16 cellular contexts compared by ENCODE assay signal in genomic region chr4:183355405-183355804, GRCh38. TPM values are rescaled to one million over a fixed set of nuclear protein-coding genes. Genes with fewer than 3 reads are reported as not detected.
DNase-seq lines count a peak whose midpoint lies in the region; ATAC-seq and TF ChIP-seq lines count a peak whose summit lies in the region.
"Had no signal": no experiment of that assay in that cellular context is flagged by ENCODE, and none has a peak within 500 bp of the region (broad histone marks: within the 10 kb centered on the region; RNA-seq: fewer than 3 reads in every experiment).

No MANE protein-coding gene starts in this region.

- H3K9me3 ChIP-seq in HEK293 (ENCODE audit: control insufficient read depth, insufficient read depth, low read depth, low read length): no peaks in the 10 kb centered on the region
- H3K9me3 ChIP-seq: neutrophil, upper lobe of right lung had no signal

- ATAC-seq in HG02763 (IDR thresholded peaks at IDR 0.05; ENCODE audit: unreplicated experiment): no peak
- ATAC-seq in GM21619 (IDR thresholded peaks at IDR 0.05; ENCODE audit: unreplicated experiment): no peak
- no peak for ATAC-seq in HG03520 (IDR thresholded peaks at IDR 0.05; ENCODE audit: unreplicated experiment)
- ATAC-seq: HepG2, left lobe of liver, upper lobe of right lung had no signal

- in situ Hi-C loops in astrocyte of the cerebellum (cut with HindIII; ENCODE audit: low sequenced_read_pairs): loop anchor here (5.0 kb wide), 1 partner anchor 33 kb away; the partner anchor contains the start of genes CLDN22 and CLDN24

- peak; percentile 93 for DNase-seq in A172 (ENCODE audit: low spot score)
- peak; percentile 69 for DNase-seq in astrocyte of the cerebellum (ENCODE audit: low read depth)
- peak; percentile 58 for DNase-seq in hepatic stellate cell (ENCODE audit: low spot score)
- DNase-seq in medulla oblongata (ENCODE audit: extremely low spot score): no peak
- DNase-seq: DND-41, dorsolateral prefrontal cortex, GOT3, NCI-H1436 treated with DMSO at 0.1 percent for 48 hours, upper lobe of right lung had no signal

- H3K4me1 ChIP-seq in HEK293 (ENCODE audit: control insufficient read depth, insufficient read depth, low read length): 0 out of 2 replicates have a peak, but pooled peaks cover 4% of the 10 kb centered on the region
- H3K4me1 ChIP-seq: upper lobe of right lung had no signal

- CTCF ChIA-PET in HEK293 (lab: Yijun Ruan, JAX): interaction anchor here (0.6 kb wide), 2 partner anchors 9 to 308 kb away, joined by 3 read pairs; no protein-coding TSS in a partner anchor

- H3K36me3 ChIP-seq in HEK293 (ENCODE audit: control insufficient read depth in 2 of 2, insufficient read depth in 1 of 2, low read length in 2 of 2): no peaks in the 10 kb centered on the region
- H3K36me3 ChIP-seq: neutrophil, upper lobe of right lung had no signal

- H3K4me3 ChIP-seq in HEK293 (ENCODE audit: low read depth, low read length) (no peak overlapping the region), astrocyte of the cerebellum (ENCODE audit: low read depth, low read length) (no peak overlapping the region)
- H3K4me3 ChIP-seq: dorsolateral prefrontal cortex, upper lobe of right lung had no signal

- H3K27ac ChIP-seq in HEK293 (ENCODE audit: extremely low read depth, low read depth, low read length): no peak overlapping the region
- H3K27ac ChIP-seq: dorsolateral prefrontal cortex, neutrophil, upper lobe of right lung had no signal

- POLR2A ChIA-PET in HEK293 (lab: Yijun Ruan, JAX): no interaction called here

- TF ChIP-seq CTCF in HEK293 (tag by site-specific recombination; IDR thresholded peaks at IDR 0.05) (no peak), astrocyte of the cerebellum (IDR thresholded peaks at IDR 0.05; ENCODE audit: low read depth, low read length, missing control alignments) (no peak)

TF ChIP-seq in HEK293, 187 proteins besides CTCF, POLR2A, EP300 and RAD21:
- TF ChIP-seq SP7 (tag by site-specific recombination; IDR thresholded peaks at IDR 0.05) (no peak), EGR2 (tag by site-specific recombination; IDR thresholded peaks at IDR 0.05; ENCODE audit: low read depth) (no peak), KLF16 (tag by site-specific recombination; IDR thresholded peaks at IDR 0.05) (no peak), ZNF404 (tag by site-specific recombination; IDR thresholded peaks at IDR 0.05) (no peak), ATF2 (tag by site-specific recombination; IDR thresholded peaks at IDR 0.05; ENCODE audit: low read depth) (no peak), ZNF843 (tag by site-specific recombination; IDR thresholded peaks at IDR 0.05) (0 out of 2 replicates have a peak, but pooled peaks have one; percentile 26), ZNF280C (tag by site-specific recombination; IDR thresholded peaks at IDR 0.05) (no peak), ZNF670 (tag by site-specific recombination; IDR thresholded peaks at IDR 0.05; ENCODE audit: low read depth) (no peak), ZNF529 (tag by site-specific recombination; IDR thresholded peaks at IDR 0.05; ENCODE audit: insufficient replicate concordance) (no peak), FEZF1 (tag by site-specific recombination; IDR thresholded peaks at IDR 0.05) (peak; percentile 53; the same call in 1 of the 2 replicates), ZNF335 (tag by site-specific recombination; conservative IDR thresholded peaks at IDR 0.05) (no peak), ZBTB26 (tag by site-specific recombination; optimal IDR thresholded peaks at IDR 0.05) (no peak), ZNF658 (tag by site-specific recombination; IDR thresholded peaks at IDR 0.05) (no peak), TCF7L2 (IDR thresholded peaks at IDR 0.05; ENCODE audit: borderline replicate concordance, low read depth, low read length) (no peak), SCRT1 (tag by site-specific recombination; IDR thresholded peaks at IDR 0.05; ENCODE audit: borderline replicate concordance) (no peak), ZNF660 (tag by site-specific recombination; IDR thresholded peaks at IDR 0.05) (no peak), ZNF362 (tag by site-specific recombination; IDR thresholded peaks at IDR 0.05) (no peak), ZNF398 (tag by site-specific recombination; IDR thresholded peaks at IDR 0.05) (no peak), ZFP69B (tag by site-specific recombination; IDR thresholded peaks at IDR 0.05) (0 out of 2 replicates have a peak, but pooled peaks have one; percentile 28), MZF1 (tag by site-specific recombination; IDR thresholded peaks at IDR 0.05; ENCODE audit: borderline replicate concordance) (no peak), ZNF558 (tag by site-specific recombination; IDR thresholded peaks at IDR 0.05) (no peak), ZBTB8A (tag by site-specific recombination; IDR thresholded peaks at IDR 0.05) (no peak)
TF ChIP-seq in HEK293: peak in this region for 3.

RNA-seq across cellular contexts. Expression of gene CLDN24, which starts 33.2 kb away (rescaled TPM):
- not detected in 2 replicates for total RNA-seq in A172 (2014; rRNA removed; shearing (Covaris generic))
- total RNA-seq: HepG2, left lobe of liver, upper lobe of right lung had no signal

RNA-seq across cellular contexts. Expression of gene CLDN22, which starts 35.3 kb away (rescaled TPM):
- not detected in 2 replicates for total RNA-seq in A172 (2014; rRNA removed; shearing (Covaris generic))
- total RNA-seq: dorsolateral prefrontal cortex, HepG2, left lobe of liver, upper lobe of right lung had no signal
